Comparison of ENCODE assay signal across 11 cellular contexts in the genomic region with DNA sequence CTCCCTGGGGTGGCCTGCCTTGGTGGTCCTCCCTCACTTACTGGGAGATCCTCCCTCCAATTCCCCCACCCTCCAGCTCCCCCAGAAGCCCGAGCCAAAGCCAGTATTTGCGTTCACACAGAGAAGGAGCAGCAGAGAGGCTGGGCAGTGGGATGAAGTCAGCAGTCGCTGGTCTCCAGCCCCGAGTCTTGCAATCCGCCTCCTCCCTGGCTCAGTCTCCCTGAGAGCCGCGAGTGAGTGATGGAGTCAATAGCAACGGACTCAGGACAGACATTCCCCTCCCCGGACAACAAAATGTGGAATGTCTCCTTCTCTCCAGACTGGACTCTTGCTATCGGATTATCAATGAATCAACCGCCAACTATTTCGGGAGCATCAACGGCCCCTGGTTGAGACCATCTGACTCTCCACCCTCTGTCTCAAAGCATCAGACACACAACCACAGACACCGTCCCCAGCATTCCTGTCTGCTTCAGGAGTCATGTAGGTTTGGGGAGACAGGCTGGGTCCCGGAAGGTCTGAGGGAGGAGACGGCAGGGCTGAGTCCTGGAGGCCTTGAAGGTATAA.
A peak's percentile ranks its signal among the peaks of the same experiment; 100 is the strongest.
DNase-seq lines count a peak whose midpoint lies in the region; ATAC-seq and TF ChIP-seq lines count a peak whose summit lies in the region.
"Had no signal": no experiment of that assay in that cellular context is flagged by ENCODE, and none has a peak within 500 bp of the region (broad histone marks: within the 10 kb centered on the region; RNA-seq: fewer than 3 reads in every experiment).

No MANE protein-coding gene starts in this region.

- peak; percentile 99 for DNase-seq in GM04503 (ENCODE audit: low read depth)
- DNase-seq in body of pancreas = peak in 2 of 4 donors; percentile 35 to 52
- peak; percentile 91 for DNase-seq in islet precursor cell
- DNase-seq in stimulated activated effector memory CD8-positive, alpha-beta T cell treated with anti-CD3 and anti-CD28 coated beads, Interleukin-12 subunit alpha, Interleukin-12 subunit beta, amount 100 ng/mL, for 72 hours (ENCODE audit: low spot score in 2 of 2) = no peak
- no peak for DNase-seq in activated CD4-positive, alpha-beta memory T cell treated with anti-CD3 and anti-CD28 coated beads, Interleukin-2, amount 10 ng/mL, durations not matched to agents 7 days and 5 days
- DNase-seq in G401 (ENCODE audit: low spot score) = no peak
- no peak for DNase-seq in A172 (ENCODE audit: low spot score)
- DNase-seq: NCI-H187; stimulated activated CD4-positive, alpha-beta T cell treated with anti-CD3 and anti-CD28 coated beads, Interleukin-12 subunit alpha, Interleukin-12 subunit beta, amount 100 ng/mL, for 4 hours had no signal

- H3K4me1 Mint-ChIP-seq in stimulated activated effector memory CD8-positive, alpha-beta T cell treated with anti-CD3 and anti-CD28 coated beads, Interleukin-12 subunit alpha, Interleukin-12 subunit beta, amount 100 ng/mL, for 72 hours = peaks cover 18% of the 10 kb centered on the region
- peaks cover 16% of the 10 kb centered on the region for H3K4me1 Mint-ChIP-seq in activated CD4-positive, alpha-beta memory T cell treated with anti-CD3 and anti-CD28 coated beads, Interleukin-2, amount 10 ng/mL, durations not matched to agents 7 days and 5 days

- H3K27me3 Mint-ChIP-seq in activated CD4-positive, alpha-beta memory T cell treated with anti-CD3 and anti-CD28 coated beads, Interleukin-2, amount 10 ng/mL, durations not matched to agents 7 days and 5 days = no peaks in the 10 kb centered on the region

- 71 to 86% methylated on average over 14 to 16 of the region's 16 CpGs for WGBS in body of pancreas, 2 donors

- ATAC-seq in body of pancreas (peak; percentile 36), HG03175 (IDR thresholded peaks at IDR 0.05; ENCODE audit: unreplicated experiment) (no peak)
- ATAC-seq in stimulated activated effector memory CD8-positive, alpha-beta T cell treated with anti-CD3 and anti-CD28 coated beads, Interleukin-12 subunit alpha, Interleukin-12 subunit beta, amount 100 ng/mL, for 72 hours = no peak

- H3K4me1 ChIP-seq in body of pancreas = no peaks in the 10 kb centered on the region

- no peak overlapping the region for H3K4me3 ChIP-seq in body of pancreas

- H3K36me3 ChIP-seq in body of pancreas (replicated peaks in 1 of 2; ENCODE audit: insufficient read depth in 1 of 2, low read depth in 2 of 2) = no peaks in the 10 kb centered on the region

- H3K36me3 Mint-ChIP-seq in stimulated activated effector memory CD8-positive, alpha-beta T cell treated with anti-CD3 and anti-CD28 coated beads, Interleukin-12 subunit alpha, Interleukin-12 subunit beta, amount 100 ng/mL, for 72 hours = no peaks in the 10 kb centered on the region
- H3K36me3 Mint-ChIP-seq in activated CD4-positive, alpha-beta memory T cell treated with anti-CD3 and anti-CD28 coated beads, Interleukin-2, amount 10 ng/mL, durations not matched to agents 7 days and 5 days (ENCODE audit: low read depth) = no peaks in the 10 kb centered on the region

- CTCF ChIA-PET in activated CD4-positive, alpha-beta memory T cell treated with anti-CD3 and anti-CD28 coated beads, Interleukin-2, amount 10 ng/mL, durations not matched to agents 7 days and 5 days (lab: Charles Lee) = no interaction called here

- H3K9me3 ChIP-seq in body of pancreas = no peaks in the 10 kb centered on the region

- H3K4me3 Mint-ChIP-seq in stimulated activated effector memory CD8-positive, alpha-beta T cell treated with anti-CD3 and anti-CD28 coated beads, Interleukin-12 subunit alpha, Interleukin-12 subunit beta, amount 100 ng/mL, for 72 hours = no peak overlapping the region
- no peak overlapping the region for H3K4me3 Mint-ChIP-seq in activated CD4-positive, alpha-beta memory T cell treated with anti-CD3 and anti-CD28 coated beads, Interleukin-2, amount 10 ng/mL, durations not matched to agents 7 days and 5 days

- no peak for TF ChIP-seq POLR2A in body of pancreas (IDR thresholded peaks at IDR 0.05)

- peak overlapping the region; percentile 5 to 66 (median 26) for H3K27ac ChIP-seq in body of pancreas
- H3K27ac ChIP-seq: VCaP had no signal

- H3K9me3 Mint-ChIP-seq in stimulated activated effector memory CD8-positive, alpha-beta T cell treated with anti-CD3 and anti-CD28 coated beads, Interleukin-12 subunit alpha, Interleukin-12 subunit beta, amount 100 ng/mL, for 72 hours = no peaks in the 10 kb centered on the region
- no peaks in the 10 kb centered on the region for H3K9me3 Mint-ChIP-seq in activated CD4-positive, alpha-beta memory T cell treated with anti-CD3 and anti-CD28 coated beads, Interleukin-2, amount 10 ng/mL, durations not matched to agents 7 days and 5 days

- in situ Hi-C loops in G401 (cut with HindIII; ENCODE audit: low sequenced_read_pairs) = no loop called here

- intact Hi-C loops in body of pancreas (cut with DNase I) = no loop called here

- no peak for TF ChIP-seq CTCF in body of pancreas (IDR thresholded peaks at IDR 0.05)

- POLR2A ChIA-PET in activated CD4-positive, alpha-beta memory T cell treated with anti-CD3 and anti-CD28 coated beads, Interleukin-2, amount 10 ng/mL, durations not matched to agents 7 days and 5 days (lab: Charles Lee) = no interaction called here

- peak overlapping the region; percentile 63 for H3K27ac Mint-ChIP-seq in stimulated activated effector memory CD8-positive, alpha-beta T cell treated with anti-CD3 and anti-CD28 coated beads, Interleukin-12 subunit alpha, Interleukin-12 subunit beta, amount 100 ng/mL, for 72 hours
- H3K27ac Mint-ChIP-seq in activated CD4-positive, alpha-beta memory T cell treated with anti-CD3 and anti-CD28 coated beads, Interleukin-2, amount 10 ng/mL, durations not matched to agents 7 days and 5 days = no peak overlapping the region

- no peaks in the 10 kb centered on the region for H3K27me3 ChIP-seq in body of pancreas

Comparison
In these comparisons a context has a peak if more than half of its experiments do, and no peak if none do; other contexts are left out.
1. DNase-seq: peak in GM04503 (single experiment) and islet precursor cell (single experiment); none in stimulated activated effector memory CD8-positive, alpha-beta T cell treated with anti-CD3 and anti-CD28 coated beads, Interleukin-12 subunit alpha, Interleukin-12 subunit beta, amount 100 ng/mL, for 72 hours (0 of 2), activated CD4-positive, alpha-beta memory T cell treated with anti-CD3 and anti-CD28 coated beads, Interleukin-2, amount 10 ng/mL, durations not matched to agents 7 days and 5 days (single experiment), G401 (single experiment) and A172 (single experiment).